2 cellular contexts compared by ENCODE assay signal in the genomic region with DNA sequence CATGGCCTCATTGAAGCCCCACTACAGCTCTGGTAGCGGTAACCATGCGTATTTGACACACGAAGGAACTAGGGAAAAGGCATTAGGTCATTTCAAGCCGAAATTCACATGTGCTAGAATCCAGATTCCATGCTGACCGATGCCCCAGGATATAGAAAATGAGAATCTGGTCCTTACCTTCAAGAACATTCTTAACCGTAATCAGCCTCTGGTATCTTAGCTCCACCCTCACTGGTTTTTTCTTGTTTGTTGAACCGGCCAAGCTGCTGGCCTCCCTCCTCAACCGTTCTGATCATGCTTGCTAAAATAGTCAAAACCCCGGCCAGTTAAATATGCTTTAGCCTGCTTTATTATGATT.
TF ChIP-seq lines count a peak whose summit lies in the region.

No MANE protein-coding gene starts in this region.

TF ChIP-seq in IMR-90, 13 proteins besides CTCF, POLR2A, EP300 and RAD21:
- TF ChIP-seq NFE2L2 (IDR thresholded peaks at IDR 0.05; ENCODE audit: low read depth, low read length) (no peak), MAZ (IDR thresholded peaks at IDR 0.05; ENCODE audit: borderline replicate concordance, low read depth, low read length) (no peak), SMC3 (IDR thresholded peaks at IDR 0.05; ENCODE audit: low read depth, low read length) (no peak), MAFK (IDR thresholded peaks at IDR 0.05; ENCODE audit: low read depth, low read length) (no peak), CEBPB (IDR thresholded peaks at IDR 0.05; ENCODE audit: low read depth, low read length) (no peak), MXI1 (IDR thresholded peaks at IDR 0.05; ENCODE audit: borderline replicate concordance, low read depth, low read length) (no peak), BHLHE40 (IDR thresholded peaks at IDR 0.05; ENCODE audit: low read depth, low read length) (no peak)
- TF ChIP-seq, protein P1, sequence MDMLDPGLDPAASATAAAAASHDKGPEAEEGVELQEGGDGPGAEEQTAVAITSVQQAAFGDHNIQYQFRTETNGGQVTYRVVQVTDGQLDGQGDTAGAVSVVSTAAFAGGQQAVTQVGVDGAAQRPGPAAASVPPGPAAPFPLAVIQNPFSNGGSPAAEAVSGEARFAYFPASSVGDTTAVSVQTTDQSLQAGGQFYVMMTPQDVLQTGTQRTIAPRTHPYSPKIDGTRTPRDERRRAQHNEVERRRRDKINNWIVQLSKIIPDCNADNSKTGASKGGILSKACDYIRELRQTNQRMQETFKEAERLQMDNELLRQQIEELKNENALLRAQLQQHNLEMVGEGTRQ (IDR thresholded peaks at IDR 0.05; ENCODE audit: low read depth, low read length): no peak
TF ChIP-seq in IMR-90: peak in this region for 0.

TF ChIP-seq in HepG2, 621 proteins besides CTCF, POLR2A, EP300 and RAD21:
- TF ChIP-seq ZSCAN20 (CRISPR knock-in tag; IDR thresholded peaks at IDR 0.05; ENCODE audit: borderline replicate concordance): no peak
- TF ChIP-seq, protein P2, sequence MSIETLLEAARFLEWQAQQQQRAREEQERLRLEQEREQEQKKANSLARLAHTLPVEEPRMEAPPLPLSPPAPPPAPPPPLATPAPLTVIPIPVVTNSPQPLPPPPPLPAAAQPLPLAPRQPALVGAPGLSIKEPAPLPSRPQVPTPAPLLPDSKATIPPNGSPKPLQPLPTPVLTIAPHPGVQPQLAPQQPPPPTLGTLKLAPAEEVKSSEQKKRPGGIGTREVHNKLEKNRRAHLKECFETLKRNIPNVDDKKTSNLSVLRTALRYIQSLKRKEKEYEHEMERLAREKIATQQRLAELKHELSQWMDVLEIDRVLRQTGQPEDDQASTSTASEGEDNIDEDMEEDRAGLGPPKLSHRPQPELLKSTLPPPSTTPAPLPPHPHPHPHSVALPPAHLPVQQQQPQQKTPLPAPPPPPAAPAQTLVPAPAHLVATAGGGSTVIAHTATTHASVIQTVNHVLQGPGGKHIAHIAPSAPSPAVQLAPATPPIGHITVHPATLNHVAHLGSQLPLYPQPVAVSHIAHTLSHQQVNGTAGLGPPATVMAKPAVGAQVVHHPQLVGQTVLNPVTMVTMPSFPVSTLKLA (IDR thresholded peaks at IDR 0.05): peak; percentile 19; the same call in 1 of the 2 replicates
- TF ChIP-seq, protein P3, sequence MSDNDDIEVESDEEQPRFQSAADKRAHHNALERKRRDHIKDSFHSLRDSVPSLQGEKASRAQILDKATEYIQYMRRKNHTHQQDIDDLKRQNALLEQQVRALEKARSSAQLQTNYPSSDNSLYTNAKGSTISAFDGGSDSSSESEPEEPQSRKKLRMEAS (IDR thresholded peaks at IDR 0.05): 0 out of 2 replicates have a peak, but pooled peaks have one; percentile 10
- TF ChIP-seq, protein P4, sequence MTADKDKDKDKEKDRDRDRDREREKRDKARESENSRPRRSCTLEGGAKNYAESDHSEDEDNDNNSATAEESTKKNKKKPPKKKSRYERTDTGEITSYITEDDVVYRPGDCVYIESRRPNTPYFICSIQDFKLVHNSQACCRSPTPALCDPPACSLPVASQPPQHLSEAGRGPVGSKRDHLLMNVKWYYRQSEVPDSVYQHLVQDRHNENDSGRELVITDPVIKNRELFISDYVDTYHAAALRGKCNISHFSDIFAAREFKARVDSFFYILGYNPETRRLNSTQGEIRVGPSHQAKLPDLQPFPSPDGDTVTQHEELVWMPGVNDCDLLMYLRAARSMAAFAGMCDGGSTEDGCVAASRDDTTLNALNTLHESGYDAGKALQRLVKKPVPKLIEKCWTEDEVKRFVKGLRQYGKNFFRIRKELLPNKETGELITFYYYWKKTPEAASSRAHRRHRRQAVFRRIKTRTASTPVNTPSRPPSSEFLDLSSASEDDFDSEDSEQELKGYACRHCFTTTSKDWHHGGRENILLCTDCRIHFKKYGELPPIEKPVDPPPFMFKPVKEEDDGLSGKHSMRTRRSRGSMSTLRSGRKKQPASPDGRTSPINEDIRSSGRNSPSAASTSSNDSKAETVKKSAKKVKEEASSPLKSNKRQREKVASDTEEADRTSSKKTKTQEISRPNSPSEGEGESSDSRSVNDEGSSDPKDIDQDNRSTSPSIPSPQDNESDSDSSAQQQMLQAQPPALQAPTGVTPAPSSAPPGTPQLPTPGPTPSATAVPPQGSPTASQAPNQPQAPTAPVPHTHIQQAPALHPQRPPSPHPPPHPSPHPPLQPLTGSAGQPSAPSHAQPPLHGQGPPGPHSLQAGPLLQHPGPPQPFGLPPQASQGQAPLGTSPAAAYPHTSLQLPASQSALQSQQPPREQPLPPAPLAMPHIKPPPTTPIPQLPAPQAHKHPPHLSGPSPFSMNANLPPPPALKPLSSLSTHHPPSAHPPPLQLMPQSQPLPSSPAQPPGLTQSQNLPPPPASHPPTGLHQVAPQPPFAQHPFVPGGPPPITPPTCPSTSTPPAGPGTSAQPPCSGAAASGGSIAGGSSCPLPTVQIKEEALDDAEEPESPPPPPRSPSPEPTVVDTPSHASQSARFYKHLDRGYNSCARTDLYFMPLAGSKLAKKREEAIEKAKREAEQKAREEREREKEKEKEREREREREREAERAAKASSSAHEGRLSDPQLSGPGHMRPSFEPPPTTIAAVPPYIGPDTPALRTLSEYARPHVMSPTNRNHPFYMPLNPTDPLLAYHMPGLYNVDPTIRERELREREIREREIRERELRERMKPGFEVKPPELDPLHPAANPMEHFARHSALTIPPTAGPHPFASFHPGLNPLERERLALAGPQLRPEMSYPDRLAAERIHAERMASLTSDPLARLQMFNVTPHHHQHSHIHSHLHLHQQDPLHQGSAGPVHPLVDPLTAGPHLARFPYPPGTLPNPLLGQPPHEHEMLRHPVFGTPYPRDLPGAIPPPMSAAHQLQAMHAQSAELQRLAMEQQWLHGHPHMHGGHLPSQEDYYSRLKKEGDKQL (CRISPR knock-in tag; IDR thresholded peaks at IDR 0.05; ENCODE audit: low read depth): no peak
- TF ChIP-seq, protein P5, sequence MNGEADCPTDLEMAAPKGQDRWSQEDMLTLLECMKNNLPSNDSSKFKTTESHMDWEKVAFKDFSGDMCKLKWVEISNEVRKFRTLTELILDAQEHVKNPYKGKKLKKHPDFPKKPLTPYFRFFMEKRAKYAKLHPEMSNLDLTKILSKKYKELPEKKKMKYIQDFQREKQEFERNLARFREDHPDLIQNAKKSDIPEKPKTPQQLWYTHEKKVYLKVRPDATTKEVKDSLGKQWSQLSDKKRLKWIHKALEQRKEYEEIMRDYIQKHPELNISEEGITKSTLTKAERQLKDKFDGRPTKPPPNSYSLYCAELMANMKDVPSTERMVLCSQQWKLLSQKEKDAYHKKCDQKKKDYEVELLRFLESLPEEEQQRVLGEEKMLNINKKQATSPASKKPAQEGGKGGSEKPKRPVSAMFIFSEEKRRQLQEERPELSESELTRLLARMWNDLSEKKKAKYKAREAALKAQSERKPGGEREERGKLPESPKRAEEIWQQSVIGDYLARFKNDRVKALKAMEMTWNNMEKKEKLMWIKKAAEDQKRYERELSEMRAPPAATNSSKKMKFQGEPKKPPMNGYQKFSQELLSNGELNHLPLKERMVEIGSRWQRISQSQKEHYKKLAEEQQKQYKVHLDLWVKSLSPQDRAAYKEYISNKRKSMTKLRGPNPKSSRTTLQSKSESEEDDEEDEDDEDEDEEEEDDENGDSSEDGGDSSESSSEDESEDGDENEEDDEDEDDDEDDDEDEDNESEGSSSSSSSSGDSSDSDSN (CRISPR knock-in tag; IDR thresholded peaks at IDR 0.05): 0 out of 2 replicates have a peak, but pooled peaks have one; percentile 3
- TF ChIP-seq, protein P6, sequence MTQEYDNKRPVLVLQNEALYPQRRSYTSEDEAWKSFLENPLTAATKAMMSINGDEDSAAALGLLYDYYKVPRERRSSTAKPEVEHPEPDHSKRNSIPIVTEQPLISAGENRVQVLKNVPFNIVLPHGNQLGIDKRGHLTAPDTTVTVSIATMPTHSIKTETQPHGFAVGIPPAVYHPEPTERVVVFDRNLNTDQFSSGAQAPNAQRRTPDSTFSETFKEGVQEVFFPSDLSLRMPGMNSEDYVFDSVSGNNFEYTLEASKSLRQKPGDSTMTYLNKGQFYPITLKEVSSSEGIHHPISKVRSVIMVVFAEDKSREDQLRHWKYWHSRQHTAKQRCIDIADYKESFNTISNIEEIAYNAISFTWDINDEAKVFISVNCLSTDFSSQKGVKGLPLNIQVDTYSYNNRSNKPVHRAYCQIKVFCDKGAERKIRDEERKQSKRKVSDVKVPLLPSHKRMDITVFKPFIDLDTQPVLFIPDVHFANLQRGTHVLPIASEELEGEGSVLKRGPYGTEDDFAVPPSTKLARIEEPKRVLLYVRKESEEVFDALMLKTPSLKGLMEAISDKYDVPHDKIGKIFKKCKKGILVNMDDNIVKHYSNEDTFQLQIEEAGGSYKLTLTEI (CRISPR knock-in tag; conservative IDR thresholded peaks at IDR 0.05): no peak
